31 cellular contexts compared by ENCODE assay signal in genomic region chr12:54038260-54038759, GRCh38. TPM values are rescaled to one million over a fixed set of nuclear protein-coding genes. Genes with fewer than 3 reads are reported as not detected.
DNase-seq lines count a peak whose midpoint lies in the region; ATAC-seq and TF ChIP-seq lines count a peak whose summit lies in the region.
"Had no signal": no experiment of that assay in that cellular context is flagged by ENCODE, and none has a peak within 500 bp of the region (broad histone marks: within the 10 kb centered on the region; RNA-seq: fewer than 3 reads in every experiment).

No MANE protein-coding gene starts in this region.

- peaks cover 0 to 34% (median 0%) of the 10 kb centered on the region in 4 donors for H3K27me3 ChIP-seq in esophagus muscularis mucosa
- peaks cover 0 to 8% of the 10 kb centered on the region in 2 donors for H3K27me3 ChIP-seq in tibial nerve

- no peaks in the 10 kb centered on the region for H3K36me3 Mint-ChIP-seq in activated T-cell treated with anti-CD3 and anti-CD28 coated beads, Interleukin-2, amount 50 U/mL, for 72 hours (ENCODE audit: insufficient read depth in 2 of 2)
- peaks cover 3% of the 10 kb centered on the region for H3K36me3 Mint-ChIP-seq in neural crest cell (ENCODE audit: low read depth)
- H3K36me3 Mint-ChIP-seq: immature natural killer cell; natural killer cell treated with Interleukin-12 subunit alpha and Interleukin-12 subunit beta and Interleukin-15 and Interleukin-18, amount 100 ng/mL, for 72 hours had no signal

- H3K27me3 Mint-ChIP-seq in activated T-cell treated with anti-CD3 and anti-CD28 coated beads, Interleukin-2, amount 50 U/mL, for 72 hours (ENCODE audit: low read depth) = peaks cover 88% of the 10 kb centered on the region
- peaks cover 97% of the 10 kb centered on the region for H3K27me3 Mint-ChIP-seq in neural crest cell (ENCODE audit: low read depth)

- no peak for ATAC-seq in activated T-cell treated with anti-CD3 and anti-CD28 coated beads, Interleukin-2, amount 50 U/mL, for 72 hours (replicated peaks in 1 of 2)
- ATAC-seq: HCT116; natural killer cell treated with Interleukin-12 subunit alpha and Interleukin-12 subunit beta and Interleukin-15 and Interleukin-18, amount 100 ng/mL, for 72 hours had no signal

- no peak overlapping the region for H3K27ac Mint-ChIP-seq in activated T-cell treated with anti-CD3 and anti-CD28 coated beads, Interleukin-2, amount 50 U/mL, for 72 hours
- no peak overlapping the region for H3K27ac Mint-ChIP-seq in neural crest cell (ENCODE audit: unreplicated experiment)
- H3K27ac Mint-ChIP-seq: activated CD4-positive, alpha-beta T cell treated with anti-CD3 and anti-CD28 coated beads, Interleukin-2, amount 10 ng/mL, durations not matched to agents 24 days and 14 days; activated naive CD4-positive, alpha-beta T cell treated with anti-CD3 and anti-CD28 coated beads, Interleukin-2, amount 10 ng/mL, durations not matched to agents 7 days and 5 days; CD4-positive, alpha-beta T cell; immature natural killer cell; natural killer cell treated with Interleukin-12 subunit alpha and Interleukin-12 subunit beta and Interleukin-15 and Interleukin-18, amount 100 ng/mL, for 72 hours; stimulated activated naive CD8-positive, alpha-beta T cell treated with anti-CD3 and anti-CD28 coated beads, Interleukin-15, Interleukin-2, amounts not matched to agents 100 ng/mL and 50 ng/mL, for 24 hours had no signal

- no peak for TF ChIP-seq CTCF in esophagus muscularis mucosa (IDR thresholded peaks at IDR 0.05)
- no peak for TF ChIP-seq CTCF in neural crest cell (conservative IDR thresholded peaks at IDR 0.05)
- TF ChIP-seq CTCF in tibial nerve (IDR thresholded peaks at IDR 0.05) = no peak

- no peak for TF ChIP-seq POLR2A in esophagus muscularis mucosa (IDR thresholded peaks at IDR 0.05; ENCODE audit: low read depth)
- TF ChIP-seq POLR2A in tibial nerve (IDR thresholded peaks at IDR 0.05) = no peak

- H3K4me1 Mint-ChIP-seq in activated T-cell treated with anti-CD3 and anti-CD28 coated beads, Interleukin-2, amount 50 U/mL, for 72 hours (ENCODE audit: low read depth) = peaks cover 8% of the 10 kb centered on the region
- peaks cover 3% of the 10 kb centered on the region for H3K4me1 Mint-ChIP-seq in neural crest cell

- no peak overlapping the region for H3K4me3 Mint-ChIP-seq in activated T-cell treated with anti-CD3 and anti-CD28 coated beads, Interleukin-2, amount 50 U/mL, for 72 hours
- H3K4me3 Mint-ChIP-seq in neural crest cell = peak overlapping the region; percentile 77
- H3K4me3 Mint-ChIP-seq: activated CD4-positive, alpha-beta T cell treated with anti-CD3 and anti-CD28 coated beads, Interleukin-2, amount 10 ng/mL, durations not matched to agents 24 days and 14 days; activated naive CD4-positive, alpha-beta T cell treated with anti-CD3 and anti-CD28 coated beads, Interleukin-2, amount 10 ng/mL, durations not matched to agents 7 days and 5 days; CD4-positive, alpha-beta T cell; immature natural killer cell; natural killer cell treated with Interleukin-12 subunit alpha and Interleukin-12 subunit beta and Interleukin-15 and Interleukin-18, amount 100 ng/mL, for 72 hours; stimulated activated naive CD8-positive, alpha-beta T cell treated with anti-CD3 and anti-CD28 coated beads, Interleukin-15, Interleukin-2, amounts not matched to agents 100 ng/mL and 50 ng/mL, for 24 hours had no signal

- H3K4me1 ChIP-seq in esophagus muscularis mucosa = peaks cover 9 to 37% (median 25%) of the 10 kb centered on the region in 4 donors
- H3K4me1 ChIP-seq in tibial nerve = peaks cover 0 to 84% (median 21%) of the 10 kb centered on the region in 4 donors

- TF ChIP-seq EP300 in esophagus muscularis mucosa (IDR thresholded peaks at IDR 0.05) (no peak), tibial nerve (IDR thresholded peaks at IDR 0.05) (no peak)

- H3K9me3 Mint-ChIP-seq in activated T-cell treated with anti-CD3 and anti-CD28 coated beads, Interleukin-2, amount 50 U/mL, for 72 hours = no peaks in the 10 kb centered on the region
- H3K9me3 Mint-ChIP-seq in neural crest cell = no peaks in the 10 kb centered on the region
- H3K9me3 Mint-ChIP-seq: activated CD4-positive, alpha-beta T cell treated with anti-CD3 and anti-CD28 coated beads, Interleukin-2, amount 10 ng/mL, durations not matched to agents 24 days and 14 days; activated naive CD4-positive, alpha-beta T cell treated with anti-CD3 and anti-CD28 coated beads, Interleukin-2, amount 10 ng/mL, durations not matched to agents 7 days and 5 days; CD4-positive, alpha-beta T cell; immature natural killer cell; natural killer cell treated with Interleukin-12 subunit alpha and Interleukin-12 subunit beta and Interleukin-15 and Interleukin-18, amount 100 ng/mL, for 72 hours; stimulated activated naive CD8-positive, alpha-beta T cell treated with anti-CD3 and anti-CD28 coated beads, Interleukin-15, Interleukin-2, amounts not matched to agents 100 ng/mL and 50 ng/mL, for 24 hours had no signal

- intact Hi-C loops in esophagus muscularis mucosa (cut with DNase I) = no loop called here

- DNase-seq in activated T-cell treated with anti-CD3 and anti-CD28 coated beads, Interleukin-2, amount 50 U/mL, for 1 hour = peak; percentile 8
- DNase-seq in activated T-cell treated with anti-CD3 and anti-CD28 coated beads, Interleukin-2, amount 50 U/mL, for 72 hours = no peak
- DNase-seq in esophagus muscularis mucosa (ENCODE audit: extremely low spot score) (no peak), neural crest cell (ENCODE audit: low read depth, low spot score) (no peak), tibial nerve (ENCODE audit: low spot score in 2 of 2) (no peak), NCI-H2029 (lab: John Stamatoyannopoulos, UW) (no peak), UCSD-AML1 (lab: John Stamatoyannopoulos, UW; ENCODE audit: unreplicated experiment) (no peak), NCI-H146 (lab: John Stamatoyannopoulos, UW) (no peak)
- DNase-seq: 8988T; activated CD4-positive, alpha-beta T cell treated with anti-CD3 and anti-CD28 coated beads, Interleukin-2, amount 10 ng/mL, durations not matched to agents 24 days and 14 days; activated naive CD4-positive, alpha-beta T cell treated with anti-CD3 and anti-CD28 coated beads, Interleukin-2, amount 10 ng/mL, durations not matched to agents 7 days and 5 days; activated T-cell treated with anti-CD3 and anti-CD28 coated beads, Interleukin-2, amount 50 U/mL, for 48 hours; anterior cingulate cortex; CD4-positive, alpha-beta T cell; cerebellar nuclear complex; foreskin fibroblast; hippocampal formation; immature natural killer cell; left ventricle myocardium inferior; midbrain; NCI-H1417 treated with DMSO at 0.1 percent for 48 hours; NCI-H2171 treated with DMSO at 0.1 percent for 48 hours; NCI-H526 treated with DMSO at 0.1 percent for 48 hours; RPMI8226; stimulated activated CD4-positive, alpha-beta T cell treated with anti-CD3 and anti-CD28 coated beads, Interleukin-15, amount 100 ng/mL, for 24 hours had no signal

- WGBS in esophagus muscularis mucosa = 59% methylated on average over 5 of the region's 5 CpGs
- WGBS in tibial nerve, 2 donors = 41 to 51% methylated on average over 5 of the region's 5 CpGs

- H3K9me3 ChIP-seq in esophagus muscularis mucosa (no peaks in the 10 kb centered on the region), tibial nerve (no peaks in the 10 kb centered on the region)
- H3K9me3 ChIP-seq: left ventricle myocardium inferior had no signal

- H3K27ac ChIP-seq in esophagus muscularis mucosa (replicated peaks in 1 of 4) = peak overlapping the region in 3 of 4 donors; percentile 27 to 69 (median 63)
- peak overlapping the region in 3 of 4 donors; percentile 66 to 83 (median 68) for H3K27ac ChIP-seq in tibial nerve
- H3K27ac ChIP-seq: dorsolateral prefrontal cortex, left ventricle myocardium inferior, VCaP had no signal

- H3K4me3 ChIP-seq in esophagus muscularis mucosa (no peak overlapping the region), tibial nerve (no peak overlapping the region)
- H3K4me3 ChIP-seq: dorsolateral prefrontal cortex, left ventricle myocardium inferior had no signal

- no peaks in the 10 kb centered on the region for H3K36me3 ChIP-seq in esophagus muscularis mucosa
- no peaks in the 10 kb centered on the region for H3K36me3 ChIP-seq in tibial nerve
- H3K36me3 ChIP-seq: left ventricle myocardium inferior had no signal

RNA-seq across cellular contexts. Expression of gene HOXC5, which starts 5.5 kb away (rescaled TPM):
- not detected for total RNA-seq in activated T-cell treated with anti-CD3 and anti-CD28 coated beads, Interleukin-2, amount 50 U/mL, for 72 hours
- total RNA-seq in esophagus muscularis mucosa (1 to 10 TPM in 1 of 4 donors, under 1 TPM in 1, not detected in 2; 0.83 to 2.0 TPM), neural crest cell (3.5 and 3.8 TPM in 2 replicates), tibial nerve (1 to 10 TPM; 1.4 to 2.7 (median 1.7) TPM)
- total RNA-seq: activated CD4-positive, alpha-beta T cell treated with anti-CD3 and anti-CD28 coated beads, Interleukin-2, amount 10 ng/mL, durations not matched to agents 24 days and 14 days; CD4-positive, alpha-beta T cell; dorsolateral prefrontal cortex; left ventricle myocardium inferior; natural killer cell treated with Interleukin-12 subunit alpha and Interleukin-12 subunit beta and Interleukin-15 and Interleukin-18, amount 100 ng/mL, for 72 hours; T-helper 2 cell treated with Interferon-gamma antibody and Interleukin-4, amounts not matched to agents 100 ng/mL and 5 ng/mL, for 36 hours had no signal

RNA-seq across cellular contexts. Expression of gene HOXC6, which starts 10.1 kb away (rescaled TPM):
- total RNA-seq in activated T-cell treated with anti-CD3 and anti-CD28 coated beads, Interleukin-2, amount 50 U/mL, for 72 hours = not detected
- under 1 TPM in 3 of 4 donors, not detected in 1; 0.23 to 0.42 (median 0.32) TPM for total RNA-seq in esophagus muscularis mucosa
- 10.7 and 11.0 TPM in 2 replicates for total RNA-seq in neural crest cell
- 10 to 100 TPM in 1 of 4 donors, 1 to 10 TPM in 3; 3.6 to 17.3 (median 7.2) TPM for total RNA-seq in tibial nerve
- total RNA-seq: activated CD4-positive, alpha-beta T cell treated with anti-CD3 and anti-CD28 coated beads, Interleukin-2, amount 10 ng/mL, durations not matched to agents 24 days and 14 days; CD4-positive, alpha-beta T cell; dorsolateral prefrontal cortex; left ventricle myocardium inferior; natural killer cell treated with Interleukin-12 subunit alpha and Interleukin-12 subunit beta and Interleukin-15 and Interleukin-18, amount 100 ng/mL, for 72 hours; T-helper 2 cell treated with Interferon-gamma antibody and Interleukin-4, amounts not matched to agents 100 ng/mL and 5 ng/mL, for 36 hours had no signal

RNA-seq across cellular contexts. Expression of gene HOXC4, which starts 15.3 kb away (rescaled TPM):
- total RNA-seq in activated T-cell treated with anti-CD3 and anti-CD28 coated beads, Interleukin-2, amount 50 U/mL, for 72 hours = 1 to 10 TPM in 1 of 2 donors, under 1 TPM in 1; 1.00 to 1.1 TPM
- total RNA-seq in esophagus muscularis mucosa (1 to 10 TPM in 3 of 4 donors, under 1 TPM in 1; 0.83 to 3.6 (median 2.5) TPM), neural crest cell (5.6 and 8.3 TPM in 2 replicates), tibial nerve (1 to 10 TPM; 2.7 to 8.1 (median 4.1) TPM)
- total RNA-seq: activated CD4-positive, alpha-beta T cell treated with anti-CD3 and anti-CD28 coated beads, Interleukin-2, amount 10 ng/mL, durations not matched to agents 24 days and 14 days; CD4-positive, alpha-beta T cell; left ventricle myocardium inferior; T-helper 2 cell treated with Interferon-gamma antibody and Interleukin-4, amounts not matched to agents 100 ng/mL and 5 ng/mL, for 36 hours had no signal

RNA-seq across cellular contexts. Expression of gene HOXC8, which starts 29.5 kb away (rescaled TPM):
- total RNA-seq in activated T-cell treated with anti-CD3 and anti-CD28 coated beads, Interleukin-2, amount 50 U/mL, for 72 hours = not detected
- total RNA-seq in esophagus muscularis mucosa (not detected), neural crest cell (4.5 and 4.8 TPM in 2 replicates), tibial nerve (1 to 10 TPM in 3 of 4 donors, under 1 TPM in 1; 0.98 to 2.3 (median 2.0) TPM)
- total RNA-seq: activated CD4-positive, alpha-beta T cell treated with anti-CD3 and anti-CD28 coated beads, Interleukin-2, amount 10 ng/mL, durations not matched to agents 24 days and 14 days; CD4-positive, alpha-beta T cell; dorsolateral prefrontal cortex; left ventricle myocardium inferior; natural killer cell treated with Interleukin-12 subunit alpha and Interleukin-12 subunit beta and Interleukin-15 and Interleukin-18, amount 100 ng/mL, for 72 hours; T-helper 2 cell treated with Interferon-gamma antibody and Interleukin-4, amounts not matched to agents 100 ng/mL and 5 ng/mL, for 36 hours had no signal

RNA-seq across cellular contexts. Expression of gene HOXC9, which starts 38.3 kb away (rescaled TPM):
- total RNA-seq in activated T-cell treated with anti-CD3 and anti-CD28 coated beads, Interleukin-2, amount 50 U/mL, for 72 hours = not detected
- total RNA-seq in esophagus muscularis mucosa = not detected
- total RNA-seq in neural crest cell = 5.6 and 6.3 TPM in 2 replicates
- 10 to 100 TPM in 1 of 4 donors, 1 to 10 TPM in 3; 4.4 to 10.5 (median 7.9) TPM for total RNA-seq in tibial nerve
- total RNA-seq: activated CD4-positive, alpha-beta T cell treated with anti-CD3 and anti-CD28 coated beads, Interleukin-2, amount 10 ng/mL, durations not matched to agents 24 days and 14 days; CD4-positive, alpha-beta T cell; dorsolateral prefrontal cortex; left ventricle myocardium inferior; natural killer cell treated with Interleukin-12 subunit alpha and Interleukin-12 subunit beta and Interleukin-15 and Interleukin-18, amount 100 ng/mL, for 72 hours; T-helper 2 cell treated with Interferon-gamma antibody and Interleukin-4, amounts not matched to agents 100 ng/mL and 5 ng/mL, for 36 hours had no signal
